In genomic region chr3:11846281-11847034, GRCh38 we compare ENCODE assay signal across 8 cellular contexts. TPM values are rescaled to one million over a fixed set of nuclear protein-coding genes. Genes with fewer than 3 reads are reported as not detected.
DNase-seq lines count a peak whose midpoint lies in the region; ATAC-seq and TF ChIP-seq lines count a peak whose summit lies in the region.

TSS of gene TAMM41 (minus strand) at chr3:11846885. CDS start at chr3:11846636, 249 bp downstream.

- no peaks in the 10 kb centered on the region for H3K9me3 Mint-ChIP-seq in immature natural killer cell

- H3K36me3 ChIP-seq in spleen, result peaks cover 0 to 29% (median 26%) of the 10 kb centered on the region in 6 donors

- 0 to 1% (median 1%) methylated on average over 39 to 58 of the region's 58 CpGs for WGBS in spleen, 5 donors

- peaks cover 3% of the 10 kb centered on the region for H3K27me3 ChIP-seq in AG04450 (ENCODE audit: control insufficient read depth, insufficient read depth, low read length)
- no peaks in the 10 kb centered on the region for H3K27me3 ChIP-seq in spleen (replicated peaks in 1 of 7)

- POLR2A ChIA-PET in AG04450 (lab: Yijun Ruan, JAX), result interaction anchor here (0.6 to 1.1 kb wide), 3 partner anchors 10 to 455 kb away, joined by 3 to 11 read pairs (median 9); no protein-coding TSS in a partner anchor

- H3K4me3 Mint-ChIP-seq in immature natural killer cell, result peak within 1 kb of the TSS; percentile 97 to 99 (median 97)

- peak within 1 kb of the TSS; percentile 94 to 98 (median 97) for H3K27ac Mint-ChIP-seq in immature natural killer cell

- DNase-seq in AG04450 (ENCODE audit: low read depth, low spot score), result peak; percentile 45
- DNase-seq in NCI-H2196 (lab: John Stamatoyannopoulos, UW; ENCODE audit: unreplicated experiment), result peak; percentile 71
- peak; percentile 90 for DNase-seq in cardiac fibroblast (ENCODE audit: low read depth in 2 of 2)
- DNase-seq in immature natural killer cell, result peak; percentile 81 to 86 (median 83)
- peak; percentile 98 for DNase-seq in spleen

- no peak for TF ChIP-seq POLR2A in spleen (IDR thresholded peaks at IDR 0.05)

- TF ChIP-seq CTCF in AG04450 (IDR thresholded peaks at IDR 0.05; ENCODE audit: low read depth, low read length), result peak; percentile 69
- peak; percentile 63 for TF ChIP-seq CTCF in WI38 (IDR thresholded peaks at IDR 0.05; ENCODE audit: low read depth, low read length)
- TF ChIP-seq CTCF in cardiac fibroblast (IDR thresholded peaks at IDR 0.05; ENCODE audit: low read depth, low read length), result peak; percentile 83
- TF ChIP-seq CTCF in spleen (IDR thresholded peaks at IDR 0.05 in 8 of 11, conservative IDR thresholded peaks at IDR 0.05 in 3 of 11), result peak; percentile 72 to 94 (median 87)

- H3K27ac ChIP-seq in AG04450 (ENCODE audit: low read depth, low read length) (peak within 1 kb of the TSS; percentile 57), spleen (peak within 1 kb of the TSS; percentile 65 to 92 (median 87))

- H3K4me1 Mint-ChIP-seq in immature natural killer cell, result peaks cover 34 to 49% of the 10 kb centered on the region in 2 donors

- peaks cover 5 to 16% (median 10%) of the 10 kb centered on the region in 3 donors for H3K36me3 Mint-ChIP-seq in immature natural killer cell

- no peaks in the 10 kb centered on the region; the same call in 1 of the 2 replicates for H3K9me3 ChIP-seq in AG04450 (ENCODE audit: control insufficient read depth, insufficient read depth, low read length)
- no peaks in the 10 kb centered on the region for H3K9me3 ChIP-seq in spleen

- CTCF ChIA-PET in AG04450 (lab: Charles Lee), result interaction anchor here (0.6 to 2.7 kb wide), 12 partner anchors 10 to 633 kb away, joined by 3 to 19 read pairs (median 4); no protein-coding TSS in a partner anchor

- peaks cover 0 to 11% (median 0%) of the 10 kb centered on the region in 3 donors for H3K27me3 Mint-ChIP-seq in immature natural killer cell (ENCODE audit: low read depth in 3 of 3)

- H3K4me1 ChIP-seq in spleen, result peaks cover 16 to 39% (median 31%) of the 10 kb centered on the region in 6 donors

- H3K4me3 ChIP-seq in AG04450 (ENCODE audit: low read depth, low read length) (peak within 1 kb of the TSS; percentile 95), WI38 (ENCODE audit: low read depth, low read length) (peak within 1 kb of the TSS; percentile 94), cardiac fibroblast (replicated peaks in 1 of 2; ENCODE audit: low read depth in 2 of 2, low read length in 2 of 2) (peak within 1 kb of the TSS; percentile 92 to 94), spleen (peak within 1 kb of the TSS; percentile 52 to 89 (median 71))

- intact Hi-C loops in spleen (cut with DNase I; ENCODE audit: low total_unique reads), result no loop called here

- peak; percentile 100 for ATAC-seq in GM18867 (IDR thresholded peaks at IDR 0.05; ENCODE audit: unreplicated experiment)
- peak; percentile 99 for ATAC-seq in HG03103 (IDR thresholded peaks at IDR 0.05; ENCODE audit: low read depth, unreplicated experiment)

RNA-seq across cellular contexts. Expression of gene TAMM41, which starts in this region (rescaled TPM):
- polyA plus RNA-seq in AG04450 (2011; rRNA removed) (12.4 and 12.7 TPM in 2 replicates), immature natural killer cell (10 to 100 TPM in 2 of 3 donors, 1 to 10 TPM in 1; 6.7 to 21.7 (median 16.3) TPM), spleen (10 to 100 TPM; 10.4 to 15.5 (median 10.5) TPM)
- polyA minus RNA-seq in AG04450 (2011; rRNA and poly(A)+ RNA removed), result 9.9 and 10.4 TPM in 2 replicates
- 10 to 100 TPM; 12.9 to 33.9 (median 27.7) TPM for total RNA-seq in spleen

Comparison
In these comparisons a context has a peak if more than half of its experiments do, and no peak if none do; other contexts are left out.
1. Peak in every context shown above with its lines: DNase-seq, ATAC-seq, H3K4me3 ChIP-seq and H3K27ac ChIP-seq.
2. DNase-seq: peak in every context shown above with its lines; median percentile 98 in spleen; 90 in cardiac fibroblast; 83 in immature natural killer cell; 71 in NCI-H2196; 45 in AG04450.